In genomic region chr5:86885011-86885410, GRCh38 we compare ENCODE assay signal across 25 cellular contexts.
"Had no signal": no experiment of that assay in that cellular context is flagged by ENCODE, and none has a peak within 500 bp of the region (broad histone marks: within the 10 kb centered on the region; RNA-seq: fewer than 3 reads in every experiment).

No MANE protein-coding gene starts in this region.

- H3K4me3 Mint-ChIP-seq: dendritic cell treated with granulocyte-macrophage colony-stimulating factor and Interleukin-4, amounts not matched to agents 40 ng/mL and 50 ng/mL, for 4 days; effector memory CD8-positive, alpha-beta T cell; endodermal cell had no signal

- H3K4me1 ChIP-seq: colonic mucosa, esophagus muscularis mucosa, esophagus squamous epithelium, foreskin keratinocyte, gastrocnemius medialis, gastroesophageal sphincter had no signal

- ATAC-seq: effector memory CD8-positive, alpha-beta T cell; esophagus mucosa; foreskin keratinocyte; gastrocnemius medialis; gastroesophageal sphincter; heart left ventricle; heart right ventricle had no signal

- H3K9me3 ChIP-seq: colonic mucosa, esophagus muscularis mucosa, esophagus squamous epithelium, gastrocnemius medialis, gastroesophageal sphincter, heart left ventricle, heart right ventricle had no signal

- H3K9me3 Mint-ChIP-seq: dendritic cell treated with granulocyte-macrophage colony-stimulating factor and Interleukin-4, amounts not matched to agents 40 ng/mL and 50 ng/mL, for 4 days; effector memory CD8-positive, alpha-beta T cell had no signal

- DNase-seq: colonic mucosa; cortex of kidney; dermis blood vessel endothelial cell; dorsolateral prefrontal cortex; effector CD4-positive, alpha-beta T cell; effector CD8-positive, alpha-beta T cell; effector memory CD4-positive, alpha-beta T cell; effector memory CD8-positive, alpha-beta T cell; endodermal cell; erythroblast; esophagus squamous epithelium; foreskin fibroblast; foreskin keratinocyte; foreskin melanocyte; gastrocnemius medialis; glutamatergic neuron; head of caudate nucleus; heart left ventricle; heart right ventricle had no signal

- H3K36me3 ChIP-seq: colonic mucosa, esophagus muscularis mucosa, esophagus squamous epithelium, gastrocnemius medialis, gastroesophageal sphincter, heart left ventricle, heart right ventricle had no signal

- H3K4me3 ChIP-seq: colonic mucosa, coronary artery, esophagus muscularis mucosa, esophagus squamous epithelium, gastrocnemius medialis, gastroesophageal sphincter, heart left ventricle, heart right ventricle had no signal

- H3K27me3 ChIP-seq: colonic mucosa, dorsolateral prefrontal cortex, esophagus muscularis mucosa, esophagus squamous epithelium, foreskin keratinocyte, gastrocnemius medialis, gastroesophageal sphincter, heart left ventricle, heart right ventricle had no signal

- H3K27ac ChIP-seq: colonic mucosa, coronary artery, dorsolateral prefrontal cortex, epithelial cell of prostate, esophagus muscularis mucosa, esophagus squamous epithelium, foreskin keratinocyte, gastrocnemius medialis, gastroesophageal sphincter, heart left ventricle, heart right ventricle had no signal

- H3K27ac Mint-ChIP-seq: dendritic cell treated with granulocyte-macrophage colony-stimulating factor and Interleukin-4, amounts not matched to agents 40 ng/mL and 50 ng/mL, for 4 days; effector memory CD8-positive, alpha-beta T cell; endodermal cell had no signal
